ENCODE assay signal across 17 cellular contexts in the genomic region with DNA sequence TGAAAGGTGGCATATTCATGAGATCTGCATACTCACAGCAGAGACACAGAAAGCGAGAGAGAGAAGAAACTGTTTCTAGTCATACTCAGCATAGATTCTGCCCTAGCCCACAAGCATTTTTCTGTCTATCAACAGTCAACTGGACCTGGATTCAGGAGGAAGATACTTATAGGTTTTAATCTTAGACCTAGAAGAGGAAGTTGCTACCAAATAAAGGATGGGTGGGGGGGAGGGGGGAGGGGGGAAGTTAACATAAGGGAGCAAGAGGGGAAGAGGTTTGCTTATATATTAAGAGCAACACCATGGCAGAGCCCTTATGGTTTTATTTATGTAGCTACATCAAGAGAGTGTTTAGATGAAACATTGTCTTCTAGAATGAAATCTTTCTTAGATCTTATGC.
DNase-seq lines count a peak whose midpoint lies in the region; ATAC-seq lines count a peak whose summit lies in the region.
"Had no signal": no experiment of that assay in that cellular context is flagged by ENCODE, and none has a peak within 500 bp of the region (broad histone marks: within the 10 kb centered on the region; RNA-seq: fewer than 3 reads in every experiment).

No MANE protein-coding gene starts in this region.

- ATAC-seq in HG03439 (IDR thresholded peaks at IDR 0.05; ENCODE audit: unreplicated experiment): no peak
- ATAC-seq: HCT116, PC-3 had no signal

- DNase-seq in DMS53 (lab: John Stamatoyannopoulos, UW) (peak; percentile 1), DMS53 treated with DMSO at 0.1 percent for 48 hours (lab: John Stamatoyannopoulos, UW; ENCODE audit: unreplicated experiment) (no peak), NOMO-1 treated with dmso at 0.1 percent for 144 hours (lab: John Stamatoyannopoulos, UW; ENCODE audit: unreplicated experiment) (peak; percentile 7), posterior cingulate gyrus (no peak), NCI-H146 (lab: John Stamatoyannopoulos, UW) (no peak)
- no peak for DNase-seq in activated naive CD8-positive, alpha-beta T cell treated with anti-CD3 and anti-CD28 coated beads for 36 hours
- DNase-seq: DMS79, NCI-H1105, NCI-H187 treated with DMSO at 0.1 percent for 48 hours, NCI-H2171, NCI-H446 treated with DMSO at 0.1 percent for 48 hours, NCI-H774, PC-3 had no signal

- intact Hi-C loops in dendritic cell treated with granulocyte-macrophage colony-stimulating factor and Interleukin-4, amounts not matched to agents 40 ng/mL and 50 ng/mL, for 4 days (cut with micrococcal nuclease): loop anchor here (5.0 kb wide), 1 partner anchor 42 kb away; no protein-coding TSS in a partner anchor
- intact Hi-C loops in posterior cingulate gyrus (cut with DNase I): no loop called here

- H3K9me3 Mint-ChIP-seq in dendritic cell treated with granulocyte-macrophage colony-stimulating factor and Interleukin-4, amounts not matched to agents 40 ng/mL and 50 ng/mL, for 4 days: no peaks in the 10 kb centered on the region
- no peaks in the 10 kb centered on the region for H3K9me3 Mint-ChIP-seq in activated naive CD8-positive, alpha-beta T cell treated with anti-CD3 and anti-CD28 coated beads for 36 hours
- H3K9me3 Mint-ChIP-seq: IgD-negative memory B cell had no signal

- peak overlapping the region; percentile 3 for H3K27ac Mint-ChIP-seq in dendritic cell treated with granulocyte-macrophage colony-stimulating factor and Interleukin-4, amounts not matched to agents 40 ng/mL and 50 ng/mL, for 4 days
- no peak overlapping the region for H3K27ac Mint-ChIP-seq in activated naive CD8-positive, alpha-beta T cell treated with anti-CD3 and anti-CD28 coated beads for 36 hours
- H3K27ac Mint-ChIP-seq: IgD-negative memory B cell had no signal

- peaks cover 37% of the 10 kb centered on the region for H3K4me1 Mint-ChIP-seq in dendritic cell treated with granulocyte-macrophage colony-stimulating factor and Interleukin-4, amounts not matched to agents 40 ng/mL and 50 ng/mL, for 4 days (ENCODE audit: low read depth)
- H3K4me1 Mint-ChIP-seq in activated naive CD8-positive, alpha-beta T cell treated with anti-CD3 and anti-CD28 coated beads for 36 hours: peaks cover 3% of the 10 kb centered on the region

- no peak overlapping the region for H3K4me3 Mint-ChIP-seq in dendritic cell treated with granulocyte-macrophage colony-stimulating factor and Interleukin-4, amounts not matched to agents 40 ng/mL and 50 ng/mL, for 4 days
- no peak overlapping the region for H3K4me3 Mint-ChIP-seq in activated naive CD8-positive, alpha-beta T cell treated with anti-CD3 and anti-CD28 coated beads for 36 hours
- H3K4me3 Mint-ChIP-seq: IgD-negative memory B cell had no signal

- no peaks in the 10 kb centered on the region for H3K27me3 Mint-ChIP-seq in dendritic cell treated with granulocyte-macrophage colony-stimulating factor and Interleukin-4, amounts not matched to agents 40 ng/mL and 50 ng/mL, for 4 days
- no peaks in the 10 kb centered on the region for H3K27me3 Mint-ChIP-seq in activated naive CD8-positive, alpha-beta T cell treated with anti-CD3 and anti-CD28 coated beads for 36 hours
- H3K27me3 Mint-ChIP-seq: IgD-negative memory B cell had no signal

- no peaks in the 10 kb centered on the region for H3K36me3 Mint-ChIP-seq in dendritic cell treated with granulocyte-macrophage colony-stimulating factor and Interleukin-4, amounts not matched to agents 40 ng/mL and 50 ng/mL, for 4 days (ENCODE audit: low read depth)
- H3K36me3 Mint-ChIP-seq in activated naive CD8-positive, alpha-beta T cell treated with anti-CD3 and anti-CD28 coated beads for 36 hours: no peaks in the 10 kb centered on the region
- H3K36me3 Mint-ChIP-seq: IgD-negative memory B cell had no signal

Comparison
In these comparisons a context has a peak if more than half of its experiments do, and no peak if none do; other contexts are left out.
1. DNase-seq: peak in DMS53 (single experiment) and NOMO-1 treated with dmso at 0.1 percent for 144 hours (single experiment); none in DMS53 treated with DMSO at 0.1 percent for 48 hours (single experiment), posterior cingulate gyrus (0 of 10), activated naive CD8-positive, alpha-beta T cell treated with anti-CD3 and anti-CD28 coated beads for 36 hours (single experiment) and NCI-H146 (single experiment).